10 cellular contexts compared by ENCODE assay signal in the genomic region with DNA sequence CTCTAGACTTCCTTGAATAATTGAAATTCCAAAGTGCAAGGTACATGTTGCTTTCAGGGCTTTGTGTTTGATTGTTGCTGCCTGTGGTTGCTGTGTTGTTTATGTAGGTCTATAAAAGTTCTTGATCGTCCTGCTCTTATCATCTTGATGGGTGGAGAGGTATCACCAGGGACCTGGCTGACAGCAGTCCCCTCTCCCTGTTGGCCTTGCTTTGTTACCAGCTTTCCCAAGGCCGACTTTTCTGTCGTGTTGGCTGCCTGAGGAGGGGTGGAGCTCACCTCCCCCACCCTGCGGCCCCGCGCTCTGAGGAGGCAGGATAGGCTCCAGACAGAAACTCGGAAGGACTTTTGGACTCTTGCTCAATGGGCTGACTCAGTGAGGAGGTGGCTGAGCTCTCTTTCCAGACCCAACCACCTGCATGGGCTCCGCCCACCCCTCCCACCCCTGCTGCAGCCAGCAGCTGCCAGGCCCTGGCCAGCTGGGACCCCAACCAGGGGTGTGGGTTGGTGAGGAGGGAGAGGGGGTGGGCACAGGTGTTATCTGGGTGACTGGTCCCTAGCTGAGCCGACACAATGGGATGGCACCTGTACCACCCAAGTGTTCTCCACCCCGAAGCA. TPM values are rescaled to one million over a fixed set of nuclear protein-coding genes. Genes with fewer than 3 reads are reported as not detected.
DNase-seq lines count a peak whose midpoint lies in the region; ATAC-seq, FAIRE-seq and TF ChIP-seq lines count a peak whose summit lies in the region.
"Had no signal": no experiment of that assay in that cellular context is flagged by ENCODE, and none has a peak within 500 bp of the region (broad histone marks: within the 10 kb centered on the region; RNA-seq: fewer than 3 reads in every experiment).

No MANE protein-coding gene starts in this region.

- peaks cover 10% of the 10 kb centered on the region for H4K20me1 ChIP-seq in hepatocyte (ENCODE audit: insufficient read depth, poor library complexity, severe bottlenecking)

- peak overlapping the region; percentile 89 for H3K4me2 ChIP-seq in hepatocyte
- H3K4me2 ChIP-seq: SK-N-SH had no signal

- H3K4me1 Mint-ChIP-seq in activated naive CD8-positive, alpha-beta T cell treated with anti-CD3 and anti-CD28 coated beads, Interleukin-2, amount 50 U/mL, for 24 hours, result peaks cover 9% of the 10 kb centered on the region

- H3K4me3 ChIP-seq in HEK293 (ENCODE audit: low read depth, low read length), result no peak overlapping the region
- no peak overlapping the region for H3K4me3 ChIP-seq in hepatocyte

- TF ChIP-seq CTCF in HEK293 (tag by site-specific recombination; IDR thresholded peaks at IDR 0.05) (no peak), hepatocyte (IDR thresholded peaks at IDR 0.05; ENCODE audit: poor library complexity) (no peak)

- no peak overlapping the region for H3K27ac Mint-ChIP-seq in activated naive CD8-positive, alpha-beta T cell treated with anti-CD3 and anti-CD28 coated beads, Interleukin-2, amount 50 U/mL, for 24 hours

- no peaks in the 10 kb centered on the region for H3K27me3 ChIP-seq in hepatocyte

- H3K27me3 Mint-ChIP-seq in activated naive CD8-positive, alpha-beta T cell treated with anti-CD3 and anti-CD28 coated beads, Interleukin-2, amount 50 U/mL, for 24 hours, result peaks cover 39% of the 10 kb centered on the region

- 32% methylated on average over 9 of the region's 10 CpGs for WGBS in hepatocyte (ENCODE audit: low lambda C conversion rate, missing lambda C conversion rate)

- no peaks in the 10 kb centered on the region for H3K9me2 ChIP-seq in hepatocyte (replicated peaks; ENCODE audit: insufficient read depth)
- H3K9me2 ChIP-seq: SK-N-SH had no signal

- H3K79me2 ChIP-seq in hepatocyte, result peaks cover 59% of the 10 kb centered on the region

- peak; percentile 68 for FAIRE-seq in RCC 7860 (lab: Jason Lieb, UNC)

- H3K36me3 Mint-ChIP-seq in activated naive CD8-positive, alpha-beta T cell treated with anti-CD3 and anti-CD28 coated beads, Interleukin-2, amount 50 U/mL, for 24 hours (ENCODE audit: low read depth), result no peaks in the 10 kb centered on the region

- H3K27ac ChIP-seq in HEK293 (ENCODE audit: extremely low read depth, low read depth, low read length) (no peak overlapping the region), hepatocyte (peak overlapping the region; percentile 100)

- no peak for ATAC-seq in GM18517 (IDR thresholded peaks at IDR 0.05; ENCODE audit: unreplicated experiment)
- ATAC-seq in activated naive CD8-positive, alpha-beta T cell treated with anti-CD3 and anti-CD28 coated beads, Interleukin-2, amount 50 U/mL, for 24 hours, result no peak

- H3K9me3 ChIP-seq in HEK293 (ENCODE audit: control insufficient read depth, insufficient read depth, low read depth, low read length) (no peaks in the 10 kb centered on the region), hepatocyte (ENCODE audit: low read depth) (no peaks in the 10 kb centered on the region)
- H3K9me3 ChIP-seq: SK-N-SH had no signal

- H2AFZ ChIP-seq in hepatocyte, result no peak overlapping the region

- H3K4me1 ChIP-seq in HEK293 (ENCODE audit: control insufficient read depth, insufficient read depth, low read length) (peaks cover 4% of the 10 kb centered on the region; the same call in 1 of the 2 replicates), hepatocyte (ENCODE audit: insufficient read depth) (peaks cover 41% of the 10 kb centered on the region)

- H3K36me3 ChIP-seq in HEK293 (ENCODE audit: control insufficient read depth in 2 of 2, insufficient read depth in 1 of 2, low read length in 2 of 2), result peaks cover 0 to 29% of the 10 kb centered on the region in 2 experiments; a peak in 1 of 3 replicates
- no peaks in the 10 kb centered on the region for H3K36me3 ChIP-seq in hepatocyte (replicated peaks; ENCODE audit: insufficient read depth, low read depth)

- CTCF ChIA-PET in HEK293 (lab: Yijun Ruan, JAX), result interaction anchor here (1.0 to 1.1 kb wide), 3 partner anchors 17 to 189 kb away, joined by 3 to 4 read pairs (median 3); no protein-coding TSS in a partner anchor

- H3K4me3 Mint-ChIP-seq in activated naive CD8-positive, alpha-beta T cell treated with anti-CD3 and anti-CD28 coated beads, Interleukin-2, amount 50 U/mL, for 24 hours, result no peak overlapping the region

- no peaks in the 10 kb centered on the region for H3K9me3 Mint-ChIP-seq in activated naive CD8-positive, alpha-beta T cell treated with anti-CD3 and anti-CD28 coated beads, Interleukin-2, amount 50 U/mL, for 24 hours

- DNase-seq in RCC 7860 (ENCODE audit: low spot score) (peak; percentile 90), hepatocyte (ENCODE audit: low spot score) (peak; percentile 92), renal cortical epithelial cell (ENCODE audit: low read depth) (peak; percentile 94), SHP77 treated with DMSO at 0.1 percent for 48 hours (lab: John Stamatoyannopoulos, UW) (no peak), middle frontal gyrus (ENCODE audit: extremely low spot score, low spot score) (no peak)
- DNase-seq in activated naive CD8-positive, alpha-beta T cell treated with anti-CD3 and anti-CD28 coated beads, Interleukin-2, amount 50 U/mL, for 24 hours, result no peak
- DNase-seq: SK-N-SH had no signal

- POLR2A ChIA-PET in HEK293 (lab: Yijun Ruan, JAX), result interaction anchor here (1.0 to 1.1 kb wide), 2 partner anchors 9 to 227 kb away, joined by 3 read pairs; a partner anchor contains a TSS

TF ChIP-seq in HEK293, 187 proteins besides CTCF, POLR2A, EP300 and RAD21 (continues in another document):
- TF ChIP-seq SCRT2 (tag by site-specific recombination; IDR thresholded peaks at IDR 0.05), result peak; percentile 59
- TF ChIP-seq GLIS1 (tag by site-specific recombination; IDR thresholded peaks at IDR 0.05), result peak; percentile 25; the same call in 1 of the 2 replicates
- TF ChIP-seq ZFP41 (tag by site-specific recombination; IDR thresholded peaks at IDR 0.05; ENCODE audit: borderline replicate concordance), result no peak
- TF ChIP-seq ZNF366 (tag by site-specific recombination; conservative IDR thresholded peaks at IDR 0.05), result no peak
- TF ChIP-seq, protein P1, sequence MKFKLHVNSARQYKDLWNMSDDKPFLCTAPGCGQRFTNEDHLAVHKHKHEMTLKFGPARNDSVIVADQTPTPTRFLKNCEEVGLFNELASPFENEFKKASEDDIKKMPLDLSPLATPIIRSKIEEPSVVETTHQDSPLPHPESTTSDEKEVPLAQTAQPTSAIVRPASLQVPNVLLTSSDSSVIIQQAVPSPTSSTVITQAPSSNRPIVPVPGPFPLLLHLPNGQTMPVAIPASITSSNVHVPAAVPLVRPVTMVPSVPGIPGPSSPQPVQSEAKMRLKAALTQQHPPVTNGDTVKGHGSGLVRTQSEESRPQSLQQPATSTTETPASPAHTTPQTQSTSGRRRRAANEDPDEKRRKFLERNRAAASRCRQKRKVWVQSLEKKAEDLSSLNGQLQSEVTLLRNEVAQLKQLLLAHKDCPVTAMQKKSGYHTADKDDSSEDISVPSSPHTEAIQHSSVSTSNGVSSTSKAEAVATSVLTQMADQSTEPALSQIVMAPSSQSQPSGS (tag by site-specific recombination; IDR thresholded peaks at IDR 0.05; ENCODE audit: low read depth), result no peak
- TF ChIP-seq ZNF335 (tag by site-specific recombination; conservative IDR thresholded peaks at IDR 0.05), result 0 out of 2 replicates have a peak, but pooled peaks have one; percentile 32
- no peak for TF ChIP-seq ZNF138 (tag by site-specific recombination; IDR thresholded peaks at IDR 0.05; ENCODE audit: borderline replicate concordance)
- TF ChIP-seq ZNF202 (tag by site-specific recombination; IDR thresholded peaks at IDR 0.05; ENCODE audit: borderline replicate concordance), result no peak
- TF ChIP-seq ZNF114 (tag by site-specific recombination; IDR thresholded peaks at IDR 0.05), result no peak
- TF ChIP-seq EGR2 (tag by site-specific recombination; IDR thresholded peaks at IDR 0.05; ENCODE audit: low read depth), result peak; percentile 78
- no peak for TF ChIP-seq FEZF1 (tag by site-specific recombination; IDR thresholded peaks at IDR 0.05)
- TF ChIP-seq, protein P2, sequence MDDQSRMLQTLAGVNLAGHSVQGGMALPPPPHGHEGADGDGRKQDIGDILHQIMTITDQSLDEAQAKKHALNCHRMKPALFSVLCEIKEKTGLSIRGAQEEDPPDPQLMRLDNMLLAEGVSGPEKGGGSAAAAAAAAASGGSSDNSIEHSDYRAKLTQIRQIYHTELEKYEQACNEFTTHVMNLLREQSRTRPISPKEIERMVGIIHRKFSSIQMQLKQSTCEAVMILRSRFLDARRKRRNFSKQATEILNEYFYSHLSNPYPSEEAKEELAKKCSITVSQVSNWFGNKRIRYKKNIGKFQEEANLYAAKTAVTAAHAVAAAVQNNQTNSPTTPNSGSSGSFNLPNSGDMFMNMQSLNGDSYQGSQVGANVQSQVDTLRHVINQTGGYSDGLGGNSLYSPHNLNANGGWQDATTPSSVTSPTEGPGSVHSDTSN (CRISPR knock-in tag; IDR thresholded peaks at IDR 0.05), result no peak
- TF ChIP-seq ZNF600 (tag by site-specific recombination; IDR thresholded peaks at IDR 0.05), result 0 out of 2 replicates have a peak, but pooled peaks have one; percentile 31
- no peak for TF ChIP-seq ZNF121 (tag by site-specific recombination; IDR thresholded peaks at IDR 0.05)
- TF ChIP-seq ZBTB17 (tag by site-specific recombination; IDR thresholded peaks at IDR 0.05), result peak; percentile 83
- TF ChIP-seq ZNF558 (tag by site-specific recombination; IDR thresholded peaks at IDR 0.05), result no peak
- no peak for TF ChIP-seq ZNF416 (tag by site-specific recombination; IDR thresholded peaks at IDR 0.05)

RNA-seq across cellular contexts. Expression of a gene that starts 2.0 kb away (rescaled TPM):
- 40.5 and 51.0 TPM in 2 replicates for total RNA-seq in hepatocyte
- 60.8 and 79.7 TPM in 2 replicates for polyA plus RNA-seq in hepatocyte
- total RNA-seq in renal cortical epithelial cell, result 28.1 and 58.5 TPM in 2 replicates
- total RNA-seq: dermis microvascular lymphatic vessel endothelial cell had no signal

RNA-seq across cellular contexts. Expression of a gene that starts 23.9 kb away (rescaled TPM):
- total RNA-seq in hepatocyte (not detected in 2 replicates), renal cortical epithelial cell (0.10 TPM in 1 of 2 replicates, not detected in the other)
- polyA plus RNA-seq in hepatocyte, result not detected in 2 replicates
- total RNA-seq: dermis microvascular lymphatic vessel endothelial cell had no signal
- polyA plus RNA-seq: SK-N-SH had no signal

Comparison
In these comparisons a context has a peak if more than half of its experiments do, and no peak if none do; other contexts are left out.
1. DNase-seq: peak in RCC 7860 (single experiment), hepatocyte (single experiment) and renal cortical epithelial cell (single experiment); none in activated naive CD8-positive, alpha-beta T cell treated with anti-CD3 and anti-CD28 coated beads, Interleukin-2, amount 50 U/mL, for 24 hours (single experiment), SHP77 treated with DMSO at 0.1 percent for 48 hours (single experiment) and middle frontal gyrus (single experiment).